In the genomic region with DNA sequence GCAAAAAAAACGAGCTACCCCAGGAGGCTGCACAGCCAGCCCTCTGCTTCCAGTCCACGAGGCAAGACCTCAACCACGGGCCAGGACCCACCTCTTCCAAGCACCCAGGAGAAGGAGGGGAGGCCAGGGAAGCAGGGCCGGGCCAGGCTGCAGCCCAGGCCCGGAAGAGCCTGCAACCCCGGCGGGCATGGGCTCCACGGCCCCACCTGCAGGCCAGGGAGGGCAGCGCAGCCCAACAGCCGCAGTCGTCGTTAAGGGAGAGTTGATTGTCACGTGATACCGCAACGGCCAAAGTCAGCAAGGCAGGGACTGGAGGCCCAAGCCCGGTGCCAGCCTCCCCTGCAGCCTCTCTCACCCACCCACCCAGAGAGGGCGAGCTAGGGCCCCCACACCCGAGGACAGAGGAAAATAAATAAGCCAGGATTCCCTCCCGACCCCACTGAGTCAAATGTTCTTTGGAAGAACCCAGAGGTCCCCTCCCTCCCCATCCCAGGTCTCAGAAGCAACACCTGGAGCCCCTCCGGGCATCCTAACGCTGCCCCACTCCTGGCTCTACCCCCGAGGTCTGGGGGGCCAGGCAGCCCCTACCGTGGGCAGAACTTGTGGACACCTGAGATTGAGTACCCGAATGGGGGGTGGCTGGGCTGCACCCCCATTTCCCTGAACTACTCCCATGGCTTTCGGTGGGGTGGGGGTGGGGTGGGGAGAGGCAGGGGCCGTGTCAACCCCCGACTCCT, we compare ENCODE assay signal across 8 cellular contexts. TPM values are rescaled to one million over a fixed set of nuclear protein-coding genes. Genes with fewer than 3 reads are reported as not detected.
DNase-seq lines count a peak whose midpoint lies in the region; ATAC-seq and TF ChIP-seq lines count a peak whose summit lies in the region.

No MANE protein-coding gene starts in this region.

- H3K27ac ChIP-seq in effector memory CD4-positive, alpha-beta T cell (ENCODE audit: insufficient read depth, low read length, poor library complexity, severe bottlenecking), result peak overlapping the region; percentile 65

- POLR2A ChIA-PET in activated CD8-positive, alpha-beta T cell treated with anti-CD3 and anti-CD28 coated beads, Interleukin-2, amount 10 ng/mL, durations not matched to agents 7 days and 5 days (lab: Charles Lee), result interaction anchor here (1.5 kb wide), 1 partner anchor 29 kb away, joined by 3 read pairs; no protein-coding TSS in a partner anchor

- no peaks in the 10 kb centered on the region for H3K27me3 Mint-ChIP-seq in activated CD8-positive, alpha-beta T cell treated with anti-CD3 and anti-CD28 coated beads, Interleukin-2, amount 10 ng/mL, durations not matched to agents 7 days and 5 days (ENCODE audit: low read depth)

- peak; percentile 34 for ATAC-seq in activated CD8-positive, alpha-beta T cell treated with anti-CD3 and anti-CD28 coated beads, Interleukin-2, amount 10 ng/mL, durations not matched to agents 7 days and 5 days
- peak; percentile 45 for ATAC-seq in stimulated activated effector memory CD8-positive, alpha-beta T cell treated with anti-CD3 and anti-CD28 coated beads, Interleukin-12 subunit alpha, Interleukin-12 subunit beta, amount 100 ng/mL, for 72 hours

- H3K36me3 ChIP-seq in effector memory CD4-positive, alpha-beta T cell (ENCODE audit: control insufficient read depth, insufficient read depth, low read length), result no peaks in the 10 kb centered on the region

- peak overlapping the region; percentile 64 for H3K4me3 Mint-ChIP-seq in activated CD8-positive, alpha-beta T cell treated with anti-CD3 and anti-CD28 coated beads, Interleukin-2, amount 10 ng/mL, durations not matched to agents 7 days and 5 days
- peak overlapping the region; percentile 52 for H3K4me3 Mint-ChIP-seq in stimulated activated effector memory CD8-positive, alpha-beta T cell treated with anti-CD3 and anti-CD28 coated beads, Interleukin-12 subunit alpha, Interleukin-12 subunit beta, amount 100 ng/mL, for 72 hours

- H3K4me3 ChIP-seq in effector memory CD4-positive, alpha-beta T cell (ENCODE audit: insufficient read depth, low read depth, low read length, poor library complexity, severe bottlenecking), result no peak overlapping the region

- peak overlapping the region; percentile 93 for H3K27ac Mint-ChIP-seq in activated CD8-positive, alpha-beta T cell treated with anti-CD3 and anti-CD28 coated beads, Interleukin-2, amount 10 ng/mL, durations not matched to agents 7 days and 5 days
- H3K27ac Mint-ChIP-seq in stimulated activated effector memory CD8-positive, alpha-beta T cell treated with anti-CD3 and anti-CD28 coated beads, Interleukin-12 subunit alpha, Interleukin-12 subunit beta, amount 100 ng/mL, for 72 hours, result peak overlapping the region; percentile 75

- H3K36me3 Mint-ChIP-seq in activated CD8-positive, alpha-beta T cell treated with anti-CD3 and anti-CD28 coated beads, Interleukin-2, amount 10 ng/mL, durations not matched to agents 7 days and 5 days (ENCODE audit: low read depth), result peaks cover 12% of the 10 kb centered on the region
- H3K36me3 Mint-ChIP-seq in stimulated activated effector memory CD8-positive, alpha-beta T cell treated with anti-CD3 and anti-CD28 coated beads, Interleukin-12 subunit alpha, Interleukin-12 subunit beta, amount 100 ng/mL, for 72 hours, result peaks cover 8% of the 10 kb centered on the region

- no peaks in the 10 kb centered on the region for H3K27me3 ChIP-seq in effector memory CD4-positive, alpha-beta T cell (replicated peaks; ENCODE audit: control insufficient read depth, insufficient read depth, low read length, poor library complexity, severe bottlenecking)

- H3K9me3 ChIP-seq in effector memory CD4-positive, alpha-beta T cell (ENCODE audit: control insufficient read depth, low read length), result no peaks in the 10 kb centered on the region

- peaks cover 59% of the 10 kb centered on the region for H3K4me1 ChIP-seq in effector memory CD4-positive, alpha-beta T cell (ENCODE audit: control insufficient read depth, insufficient read depth, low read length, poor library complexity, severe bottlenecking)

- CTCF ChIA-PET in activated CD8-positive, alpha-beta T cell treated with anti-CD3 and anti-CD28 coated beads, Interleukin-2, amount 10 ng/mL, durations not matched to agents 7 days and 5 days (lab: Charles Lee), result interaction anchor here (0.6 to 3.6 kb wide), 2 partner anchors 15 to 21 kb away, joined by 3 to 20 read pairs; no protein-coding TSS in a partner anchor

- peaks cover 69% of the 10 kb centered on the region for H3K4me1 Mint-ChIP-seq in activated CD8-positive, alpha-beta T cell treated with anti-CD3 and anti-CD28 coated beads, Interleukin-2, amount 10 ng/mL, durations not matched to agents 7 days and 5 days (ENCODE audit: low read depth)
- H3K4me1 Mint-ChIP-seq in stimulated activated effector memory CD8-positive, alpha-beta T cell treated with anti-CD3 and anti-CD28 coated beads, Interleukin-12 subunit alpha, Interleukin-12 subunit beta, amount 100 ng/mL, for 72 hours, result peaks cover 42% of the 10 kb centered on the region

- DNase-seq in AG09319 (ENCODE audit: extremely low read depth, low read depth) (no peak), GM20000 (ENCODE audit: low spot score) (peak; percentile 92), NOMO-1 (lab: John Stamatoyannopoulos, UW; ENCODE audit: unreplicated experiment in 2 of 2) (peak; percentile 89 to 94), mucosa of gallbladder (ENCODE audit: low spot score) (peak; percentile 86), NCI-H1930 (lab: John Stamatoyannopoulos, UW) (no peak)
- DNase-seq in activated CD8-positive, alpha-beta T cell treated with anti-CD3 and anti-CD28 coated beads, Interleukin-2, amount 10 ng/mL, durations not matched to agents 7 days and 5 days, result peak; percentile 91
- DNase-seq in effector memory CD4-positive, alpha-beta T cell, result peak; percentile 62 to 78 (median 73)
- peak; percentile 88 to 96 for DNase-seq in stimulated activated effector memory CD8-positive, alpha-beta T cell treated with anti-CD3 and anti-CD28 coated beads, Interleukin-12 subunit alpha, Interleukin-12 subunit beta, amount 100 ng/mL, for 72 hours (ENCODE audit: low spot score in 2 of 2)

- H3K9me3 Mint-ChIP-seq in activated CD8-positive, alpha-beta T cell treated with anti-CD3 and anti-CD28 coated beads, Interleukin-2, amount 10 ng/mL, durations not matched to agents 7 days and 5 days (ENCODE audit: insufficient read depth), result no peaks in the 10 kb centered on the region
- no peaks in the 10 kb centered on the region for H3K9me3 Mint-ChIP-seq in stimulated activated effector memory CD8-positive, alpha-beta T cell treated with anti-CD3 and anti-CD28 coated beads, Interleukin-12 subunit alpha, Interleukin-12 subunit beta, amount 100 ng/mL, for 72 hours

- peak; percentile 91 for TF ChIP-seq CTCF in AG09319 (IDR thresholded peaks at IDR 0.05; ENCODE audit: low read depth, low read length)
- TF ChIP-seq CTCF in GM20000 (IDR thresholded peaks at IDR 0.05; ENCODE audit: extremely low read depth, missing control alignments), result peak; percentile 99

RNA-seq across cellular contexts. Expression of a gene that starts 5.2 kb away (rescaled TPM):
- total RNA-seq in activated CD8-positive, alpha-beta T cell treated with anti-CD3 and anti-CD28 coated beads, Interleukin-2, amount 10 ng/mL, durations not matched to agents 7 days and 5 days, result 10 to 100 TPM; 47.9 to 52.9 TPM
- 39.2 TPM for total RNA-seq in mucosa of gallbladder

RNA-seq across cellular contexts. Expression of a gene that starts 9.9 kb away (rescaled TPM):
- 10 to 100 TPM; 26.5 to 29.8 TPM for total RNA-seq in activated CD8-positive, alpha-beta T cell treated with anti-CD3 and anti-CD28 coated beads, Interleukin-2, amount 10 ng/mL, durations not matched to agents 7 days and 5 days
- total RNA-seq in mucosa of gallbladder, result 23.2 TPM

RNA-seq across cellular contexts. Expression of a gene that starts 31.8 kb away (rescaled TPM):
- total RNA-seq in activated CD8-positive, alpha-beta T cell treated with anti-CD3 and anti-CD28 coated beads, Interleukin-2, amount 10 ng/mL, durations not matched to agents 7 days and 5 days, result 100 to 1,000 TPM; 181 to 196 TPM
- 85.2 TPM for total RNA-seq in mucosa of gallbladder

RNA-seq across cellular contexts. Expression of a gene that starts 41.4 kb away (rescaled TPM):
- total RNA-seq in activated CD8-positive, alpha-beta T cell treated with anti-CD3 and anti-CD28 coated beads, Interleukin-2, amount 10 ng/mL, durations not matched to agents 7 days and 5 days, result 10 to 100 TPM; 20.2 to 27.8 TPM
- 2.9 TPM for total RNA-seq in mucosa of gallbladder

RNA-seq across cellular contexts. Expression of a gene that starts 51.7 kb away (rescaled TPM):
- 10 to 100 TPM in 1 of 2 experiments, 1 to 10 TPM in 1; 9.9 to 11.0 TPM for total RNA-seq in activated CD8-positive, alpha-beta T cell treated with anti-CD3 and anti-CD28 coated beads, Interleukin-2, amount 10 ng/mL, durations not matched to agents 7 days and 5 days
- total RNA-seq in mucosa of gallbladder, result 10.6 TPM

Comparison
In these comparisons a context has a peak if more than half of its experiments do, and no peak if none do; other contexts are left out.
1. DNase-seq: peak in GM20000 (single experiment), NOMO-1 (2 of 2), activated CD8-positive, alpha-beta T cell treated with anti-CD3 and anti-CD28 coated beads, Interleukin-2, amount 10 ng/mL, durations not matched to agents 7 days and 5 days (single experiment), effector memory CD4-positive, alpha-beta T cell (3 of 3), mucosa of gallbladder (single experiment) and stimulated activated effector memory CD8-positive, alpha-beta T cell treated with anti-CD3 and anti-CD28 coated beads, Interleukin-12 subunit alpha, Interleukin-12 subunit beta, amount 100 ng/mL, for 72 hours (2 of 2); none in AG09319 (single experiment) and NCI-H1930 (0 of 2).